ENCODE assay signal across 8 cellular contexts in genomic region chrX:54786972-54787371, GRCh38.
DNase-seq lines count a peak whose midpoint lies in the region; ATAC-seq and TF ChIP-seq lines count a peak whose summit lies in the region.

No MANE protein-coding gene starts in this region.

- no peaks in the 10 kb centered on the region for H3K27me3 Mint-ChIP-seq in activated naive CD8-positive, alpha-beta T cell treated with anti-CD3 and anti-CD28 coated beads, Interleukin-2, amount 50 U/mL, for 24 hours

- ATAC-seq in activated naive CD8-positive, alpha-beta T cell treated with anti-CD3 and anti-CD28 coated beads, Interleukin-2, amount 50 U/mL, for 24 hours, result peak; percentile 43
- no peak for ATAC-seq in GM21423 (IDR thresholded peaks at IDR 0.05; ENCODE audit: unreplicated experiment)

- H3K27me3 ChIP-seq in OCI-LY1 (ENCODE audit: insufficient read depth, low read length), result no peaks in the 10 kb centered on the region

- no peaks in the 10 kb centered on the region for H3K79me2 ChIP-seq in OCI-LY1 (ENCODE audit: insufficient read depth, low read length)

- no peaks in the 10 kb centered on the region for H3K9me2 ChIP-seq in OCI-LY1 (ENCODE audit: low read depth, low read length)

- no peak overlapping the region for H3K4me3 Mint-ChIP-seq in activated naive CD8-positive, alpha-beta T cell treated with anti-CD3 and anti-CD28 coated beads, Interleukin-2, amount 50 U/mL, for 24 hours

- peak; percentile 35; the same call in 1 of the 2 replicates for TF ChIP-seq CTCF in OCI-LY1 (IDR thresholded peaks at IDR 0.05; ENCODE audit: low read length)

- no peaks in the 10 kb centered on the region for H4K20me1 ChIP-seq in OCI-LY1 (ENCODE audit: insufficient read depth, low read length)

- H3K9ac ChIP-seq in OCI-LY1 (ENCODE audit: low read length), result no peak overlapping the region

- peak; percentile 13 for DNase-seq in NCI-H1436 (lab: John Stamatoyannopoulos, UW)
- DNase-seq in NCI-H1436 treated with DMSO at 0.1 percent for 48 hours (lab: John Stamatoyannopoulos, UW), result no peak
- peak; percentile 10 for DNase-seq in activated naive CD8-positive, alpha-beta T cell treated with anti-CD3 and anti-CD28 coated beads, Interleukin-2, amount 50 U/mL, for 24 hours
- peak; percentile 30 for DNase-seq in stimulated activated CD4-positive, alpha-beta T cell treated with anti-CD3 and anti-CD28 coated beads, Interleukin-4, amount 100 ng/mL, for 1 hour
- DNase-seq in SKM-1 treated with dmso at 0.1 percent for 144 hours (lab: John Stamatoyannopoulos, UW; ENCODE audit: unreplicated experiment), result no peak
- DNase-seq in NCI-H1048 (lab: John Stamatoyannopoulos, UW), result no peak

- H3K27ac Mint-ChIP-seq in activated naive CD8-positive, alpha-beta T cell treated with anti-CD3 and anti-CD28 coated beads, Interleukin-2, amount 50 U/mL, for 24 hours, result no peak overlapping the region

- H3K36me3 ChIP-seq in OCI-LY1 (ENCODE audit: insufficient read depth, low read length), result no peaks in the 10 kb centered on the region

- H3K4me3 ChIP-seq in OCI-LY1 (ENCODE audit: low read depth, low read length, poor library complexity, severe bottlenecking), result no peak overlapping the region

- no peaks in the 10 kb centered on the region for H3K4me1 ChIP-seq in OCI-LY1 (ENCODE audit: insufficient read depth, low read length, severe bottlenecking)

- no peak overlapping the region for H2AFZ ChIP-seq in OCI-LY1 (ENCODE audit: low read length)

- H3K4me2 ChIP-seq in OCI-LY1 (ENCODE audit: low read length), result no peak overlapping the region

- H3K36me3 Mint-ChIP-seq in activated naive CD8-positive, alpha-beta T cell treated with anti-CD3 and anti-CD28 coated beads, Interleukin-2, amount 50 U/mL, for 24 hours (ENCODE audit: low read depth), result no peaks in the 10 kb centered on the region

- H3K9me3 Mint-ChIP-seq in activated naive CD8-positive, alpha-beta T cell treated with anti-CD3 and anti-CD28 coated beads, Interleukin-2, amount 50 U/mL, for 24 hours, result no peaks in the 10 kb centered on the region

- no peak overlapping the region for H3K27ac ChIP-seq in OCI-LY1 (ENCODE audit: low read depth, low read length, poor library complexity, severe bottlenecking)

- no peaks in the 10 kb centered on the region for H3F3A ChIP-seq in OCI-LY1 (ENCODE audit: insufficient read depth, low read length)

- H3K4me1 Mint-ChIP-seq in activated naive CD8-positive, alpha-beta T cell treated with anti-CD3 and anti-CD28 coated beads, Interleukin-2, amount 50 U/mL, for 24 hours, result no peaks in the 10 kb centered on the region

- H3K9me3 ChIP-seq in OCI-LY1 (ENCODE audit: low read length), result no peaks in the 10 kb centered on the region

Comparison
In these comparisons a context has a peak if more than half of its experiments do, and no peak if none do; other contexts are left out.
1. DNase-seq: peak in NCI-H1436 (single experiment), activated naive CD8-positive, alpha-beta T cell treated with anti-CD3 and anti-CD28 coated beads, Interleukin-2, amount 50 U/mL, for 24 hours (single experiment) and stimulated activated CD4-positive, alpha-beta T cell treated with anti-CD3 and anti-CD28 coated beads, Interleukin-4, amount 100 ng/mL, for 1 hour (single experiment); none in NCI-H1436 treated with DMSO at 0.1 percent for 48 hours (single experiment), SKM-1 treated with dmso at 0.1 percent for 144 hours (single experiment) and NCI-H1048 (single experiment).